ENCODE assay signal across 9 cellular contexts in the genomic region with DNA sequence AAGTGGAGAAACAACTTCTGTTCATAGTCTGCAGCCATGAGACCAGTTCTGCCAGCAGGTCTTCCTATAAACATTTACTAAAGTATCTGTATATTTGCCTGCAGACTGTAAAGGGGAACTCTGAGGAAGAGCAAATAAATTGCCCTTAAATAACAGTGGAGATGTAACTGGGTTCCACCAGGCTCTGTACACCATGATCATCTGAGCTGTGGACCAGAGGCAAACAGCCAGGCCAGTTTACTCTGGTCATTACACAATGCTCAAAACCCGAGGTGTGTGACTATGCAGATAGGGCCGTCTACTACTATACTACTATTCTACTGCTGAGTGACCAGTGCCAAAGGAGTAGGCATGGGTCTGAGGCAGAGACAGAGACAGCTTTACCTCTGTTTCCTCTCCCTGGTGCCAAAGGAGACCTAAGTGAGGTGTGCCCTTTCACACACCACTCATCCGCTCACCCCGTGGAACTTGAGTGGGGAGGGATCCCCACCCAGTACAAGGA. TPM values are rescaled to one million over a fixed set of nuclear protein-coding genes. Genes with fewer than 3 reads are reported as not detected.
DNase-seq lines count a peak whose midpoint lies in the region; ATAC-seq, FAIRE-seq and TF ChIP-seq lines count a peak whose summit lies in the region.
"Had no signal": no experiment of that assay in that cellular context is flagged by ENCODE, and none has a peak within 500 bp of the region (broad histone marks: within the 10 kb centered on the region; RNA-seq: fewer than 3 reads in every experiment).

No MANE protein-coding gene starts in this region.

- no peaks in the 10 kb centered on the region for H3K27me3 ChIP-seq in IMR-90 (ENCODE audit: control insufficient read depth, insufficient read depth, low read length)

- no peak for FAIRE-seq in H54 (lab: Jason Lieb, UNC)

- TF ChIP-seq CTCF in IMR-90 (conservative IDR thresholded peaks at IDR 0.05; ENCODE audit: low read depth, low read length): no peak

- intact Hi-C loops in IMR-90 (cut with micrococcal nuclease) (no loop called here), left ventricle myocardium superior (cut with micrococcal nuclease) (no loop called here)

- peaks cover 73% of the 10 kb centered on the region for H3K36me3 Mint-ChIP-seq in activated T-helper 17 cell treated with anti-CD3 and anti-CD28 coated beads, Interleukin-2, amount 50 U/mL, for 72 hours (ENCODE audit: low read depth)
- H3K36me3 Mint-ChIP-seq in stimulated activated effector memory CD8-positive, alpha-beta T cell treated with anti-CD3 and anti-CD28 coated beads, Interleukin-12 subunit alpha, Interleukin-12 subunit beta, amount 100 ng/mL, for 72 hours: peaks cover 80% of the 10 kb centered on the region

- peak overlapping the region; percentile 100 for H2BK120ac ChIP-seq in IMR-90 (ENCODE audit: low read depth, low read length)

- H3K9me1 ChIP-seq in IMR-90 (ENCODE audit: insufficient read depth, low read length): peaks cover 25% of the 10 kb centered on the region

- no peak for TF ChIP-seq POLR2A in IMR-90 (IDR thresholded peaks at IDR 0.05; ENCODE audit: low read depth, low read length)
- TF ChIP-seq POLR2A in H54 (IDR thresholded peaks at IDR 0.05; ENCODE audit: low read depth, low read length): no peak

- H3K4me1 Mint-ChIP-seq in activated T-helper 17 cell treated with anti-CD3 and anti-CD28 coated beads, Interleukin-2, amount 50 U/mL, for 72 hours: peaks cover 39% of the 10 kb centered on the region
- H3K4me1 Mint-ChIP-seq in stimulated activated effector memory CD8-positive, alpha-beta T cell treated with anti-CD3 and anti-CD28 coated beads, Interleukin-12 subunit alpha, Interleukin-12 subunit beta, amount 100 ng/mL, for 72 hours: peaks cover 47% of the 10 kb centered on the region

- peak overlapping the region; percentile 95 for H2AK5ac ChIP-seq in IMR-90 (ENCODE audit: low read depth, low read length)

- POLR2A ChIA-PET in IMR-90 (lab: Charles Lee; ENCODE audit: unreplicated experiment): no interaction called here

- peak overlapping the region; percentile 100 for H2BK5ac ChIP-seq in IMR-90 (ENCODE audit: low read depth, low read length, poor library complexity, severe bottlenecking)

- peak overlapping the region; percentile 100 for H4K91ac ChIP-seq in IMR-90 (ENCODE audit: insufficient read depth, low read depth, low read length)

- peak overlapping the region; percentile 100 for H3K4ac ChIP-seq in IMR-90 (ENCODE audit: low read depth, low read length)

- H3K36me3 ChIP-seq in IMR-90 (ENCODE audit: control insufficient read depth, insufficient read depth, low read length): peaks cover 35% of the 10 kb centered on the region

- H3K23ac ChIP-seq in IMR-90 (ENCODE audit: low read depth, low read length): peak overlapping the region; percentile 100

- ATAC-seq in IMR-90 (ENCODE audit: low read depth) (peak; percentile 15), left ventricle myocardium superior (peak; percentile 63), HG02798 (IDR thresholded peaks at IDR 0.05; ENCODE audit: poor library complexity, unreplicated experiment) (no peak), GM19035 (IDR thresholded peaks at IDR 0.05; ENCODE audit: unreplicated experiment) (no peak)
- no peak for ATAC-seq in activated T-helper 17 cell treated with anti-CD3 and anti-CD28 coated beads, Interleukin-2, amount 50 U/mL, for 72 hours (replicated peaks)
- no peak for ATAC-seq in stimulated activated effector memory CD8-positive, alpha-beta T cell treated with anti-CD3 and anti-CD28 coated beads, Interleukin-12 subunit alpha, Interleukin-12 subunit beta, amount 100 ng/mL, for 72 hours

- H3K9ac ChIP-seq in IMR-90 (ENCODE audit: low read depth, low read length): peak overlapping the region; percentile 51

- peak overlapping the region; percentile 85 for H3K27ac Mint-ChIP-seq in activated T-helper 17 cell treated with anti-CD3 and anti-CD28 coated beads, Interleukin-2, amount 50 U/mL, for 72 hours
- H3K27ac Mint-ChIP-seq in stimulated activated effector memory CD8-positive, alpha-beta T cell treated with anti-CD3 and anti-CD28 coated beads, Interleukin-12 subunit alpha, Interleukin-12 subunit beta, amount 100 ng/mL, for 72 hours: peak overlapping the region; percentile 92

- H2BK20ac ChIP-seq in IMR-90 (ENCODE audit: low read depth, low read length): peak overlapping the region; percentile 99

- no peak for TF ChIP-seq RAD21 in IMR-90 (IDR thresholded peaks at IDR 0.05; ENCODE audit: low read length)

- peak overlapping the region; percentile 5; the same call in 1 of the 2 replicates for H3K4me2 ChIP-seq in IMR-90 (ENCODE audit: low read depth, low read length)

- no peaks in the 10 kb centered on the region for H3K9me3 ChIP-seq in IMR-90 (ENCODE audit: control insufficient read depth, insufficient read depth, low read length)

- CTCF ChIA-PET in IMR-90 (lab: Yijun Ruan, JAX): interaction anchor here (0.6 to 1.5 kb wide), 3 partner anchors 33 to 126 kb away, joined by 3 to 4 read pairs (median 3); no protein-coding TSS in a partner anchor

- H4K8ac ChIP-seq in IMR-90 (ENCODE audit: low read depth in 2 of 2, low read length in 2 of 2): peak overlapping the region; percentile 97 to 98

- peaks cover 36 to 59% of the 10 kb centered on the region in 2 experiments for H3K79me1 ChIP-seq in IMR-90 (ENCODE audit: low read depth in 1 of 2, low read length in 2 of 2)

- peak overlapping the region; percentile 78 for H3K4me3 Mint-ChIP-seq in activated T-helper 17 cell treated with anti-CD3 and anti-CD28 coated beads, Interleukin-2, amount 50 U/mL, for 72 hours
- peak overlapping the region; percentile 48 for H3K4me3 Mint-ChIP-seq in stimulated activated effector memory CD8-positive, alpha-beta T cell treated with anti-CD3 and anti-CD28 coated beads, Interleukin-12 subunit alpha, Interleukin-12 subunit beta, amount 100 ng/mL, for 72 hours

- no CpG with 5 or more reads among the region's 4 CpGs for WGBS in IMR-90 (ENCODE audit: extremely low coverage in 2 of 2, insufficient read length in 1 of 2), 2 experiments

- dilution Hi-C loops in IMR-90 (cut with HindIII; ENCODE audit: low sequenced_read_pairs, unreplicated experiment): no loop called here

- peak overlapping the region; percentile 79 for H4K5ac ChIP-seq in IMR-90 (ENCODE audit: low read depth, low read length)

- H4K20me1 ChIP-seq in IMR-90 (ENCODE audit: insufficient read depth, low read length): 0 out of 2 replicates have a peak, but pooled peaks cover 4% of the 10 kb centered on the region

- peak overlapping the region; percentile 99 for H2BK15ac ChIP-seq in IMR-90 (ENCODE audit: low read depth, low read length)

- H3K9me3 Mint-ChIP-seq in activated T-helper 17 cell treated with anti-CD3 and anti-CD28 coated beads, Interleukin-2, amount 50 U/mL, for 72 hours: no peaks in the 10 kb centered on the region
- no peaks in the 10 kb centered on the region for H3K9me3 Mint-ChIP-seq in stimulated activated effector memory CD8-positive, alpha-beta T cell treated with anti-CD3 and anti-CD28 coated beads, Interleukin-12 subunit alpha, Interleukin-12 subunit beta, amount 100 ng/mL, for 72 hours

- BruUV-seq in IMR-90 (replicated peaks; lab: Mats Ljungman, UMichigan): no TSS peak

- peak overlapping the region; percentile 96 for H3K56ac ChIP-seq in IMR-90 (ENCODE audit: extremely low read depth, insufficient read depth, low read length)

- peak; percentile 67 for DNase-seq in IMR-90
- no peak for DNase-seq in left ventricle myocardium superior
- DNase-seq in stimulated activated effector memory CD8-positive, alpha-beta T cell treated with anti-CD3 and anti-CD28 coated beads, Interleukin-12 subunit alpha, Interleukin-12 subunit beta, amount 100 ng/mL, for 72 hours (ENCODE audit: low spot score in 2 of 2): no peak
- DNase-seq in H54 (ENCODE audit: insufficient read length, low spot score): no peak
- no peak for DNase-seq in NCI-H446 treated with DMSO at 0.1 percent for 48 hours (lab: John Stamatoyannopoulos, UW)
- DNase-seq: NCI-H2107 had no signal

- peak overlapping the region; percentile 91 for H3K18ac ChIP-seq in IMR-90 (ENCODE audit: low read depth, low read length)

- peaks cover 33% of the 10 kb centered on the region for H3K4me1 ChIP-seq in IMR-90 (ENCODE audit: control insufficient read depth, insufficient read depth, low read length)

- H3K4me3 ChIP-seq in IMR-90 (ENCODE audit: insufficient read depth, low read depth, low read length): no peak overlapping the region

- no peak overlapping the region for H2AFZ ChIP-seq in IMR-90 (replicated peaks; ENCODE audit: low read length, poor library complexity)

- H3K27me3 Mint-ChIP-seq in activated T-helper 17 cell treated with anti-CD3 and anti-CD28 coated beads, Interleukin-2, amount 50 U/mL, for 72 hours: no peaks in the 10 kb centered on the region

- no peak overlapping the region for H2AK9ac ChIP-seq in IMR-90 (replicated peaks; ENCODE audit: low read depth, low read length, poor library complexity)

- H3K14ac ChIP-seq in IMR-90 (replicated peaks; ENCODE audit: low read depth, low read length): peak overlapping the region; percentile 100

- in situ Hi-C loops in IMR-90 (cut with MboI; ENCODE audit: low sequenced_read_pairs): no loop called here

- H3K27ac ChIP-seq in IMR-90 (ENCODE audit: insufficient read depth, low read length): peak overlapping the region; percentile 90

TF ChIP-seq in IMR-90, 13 proteins besides CTCF, POLR2A, EP300 and RAD21:
- TF ChIP-seq, protein P1, sequence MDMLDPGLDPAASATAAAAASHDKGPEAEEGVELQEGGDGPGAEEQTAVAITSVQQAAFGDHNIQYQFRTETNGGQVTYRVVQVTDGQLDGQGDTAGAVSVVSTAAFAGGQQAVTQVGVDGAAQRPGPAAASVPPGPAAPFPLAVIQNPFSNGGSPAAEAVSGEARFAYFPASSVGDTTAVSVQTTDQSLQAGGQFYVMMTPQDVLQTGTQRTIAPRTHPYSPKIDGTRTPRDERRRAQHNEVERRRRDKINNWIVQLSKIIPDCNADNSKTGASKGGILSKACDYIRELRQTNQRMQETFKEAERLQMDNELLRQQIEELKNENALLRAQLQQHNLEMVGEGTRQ (IDR thresholded peaks at IDR 0.05; ENCODE audit: low read depth, low read length): no peak
- TF ChIP-seq CEBPB (IDR thresholded peaks at IDR 0.05; ENCODE audit: low read depth, low read length): peak; percentile 68

RNA-seq across cellular contexts. Expression of a gene that starts 21.2 kb away (rescaled TPM):
- total RNA-seq in IMR-90 (2012; rRNA removed) (40.3 and 47.5 TPM in 2 replicates), left ventricle myocardium superior (9.4 TPM)
- 58.7 and 60.3 TPM in 2 replicates for polyA plus RNA-seq in IMR-90 (2012; rRNA removed)
- 23.0 and 33.3 TPM in 2 replicates for polyA plus RNA-seq in IMR-90 (2012; cell fraction: cytosol; rRNA removed)
- 45.5 and 156 TPM in 2 replicates for polyA plus RNA-seq in IMR-90 (2012; cell fraction: nucleus; rRNA removed; ENCODE audit: low replicate concordance)
- 10 to 100 TPM; 72.0 to 77.6 TPM for total RNA-seq in activated T-helper 17 cell treated with anti-CD3 and anti-CD28 coated beads, Interleukin-2, amount 50 U/mL, for 72 hours

Comparison
In these comparisons a context has a peak if more than half of its experiments do, and no peak if none do; other contexts are left out.
1. ATAC-seq: peak in IMR-90 (single experiment) and left ventricle myocardium superior (single experiment); none in activated T-helper 17 cell treated with anti-CD3 and anti-CD28 coated beads, Interleukin-2, amount 50 U/mL, for 72 hours (single experiment), stimulated activated effector memory CD8-positive, alpha-beta T cell treated with anti-CD3 and anti-CD28 coated beads, Interleukin-12 subunit alpha, Interleukin-12 subunit beta, amount 100 ng/mL, for 72 hours (single experiment), HG02798 (single experiment) and GM19035 (single experiment).